1 cellular context compared by ENCODE assay signal in genomic region chr7:97117372-97118188, GRCh38.
TF ChIP-seq lines count a peak whose summit lies in the region.

Gene SDHAF3, plus strand, starts transcription at chr7:97117698. Its CDS starts 26 bp downstream, at chr7:97117724.

TF ChIP-seq in K562, 482 proteins besides CTCF, POLR2A, EP300 and RAD21 (continued from another document):
- TF ChIP-seq ZBTB11 (CRISPR knock-in tag; IDR thresholded peaks at IDR 0.05) (peak in 2 of 3 experiments; percentile 95 to 100; a peak in 4 of 6 replicates), ZZZ3 (IDR thresholded peaks at IDR 0.05) (peak; percentile 54; the same call in 1 of the 2 replicates), THRB (CRISPR knock-in tag; conservative IDR thresholded peaks at IDR 0.05) (no peak), RAD51 (IDR thresholded peaks at IDR 0.05; ENCODE audit: borderline replicate concordance, low read depth) (no peak), SP2 (IDR thresholded peaks at IDR 0.05; ENCODE audit: extremely low read depth, low read depth, low read length, poor library complexity, severe bottlenecking) (no peak), PML (IDR thresholded peaks at IDR 0.05; ENCODE audit: low read length) (peak; percentile 76), EP400 (IDR thresholded peaks at IDR 0.05) (peak; percentile 91), RNF2 (IDR thresholded peaks at IDR 0.05) (peak; percentile 94), SUPT5H (IDR thresholded peaks at IDR 0.05) (peak; percentile 97), ZNF445 (CRISPR knock-in tag; IDR thresholded peaks at IDR 0.05; ENCODE audit: low read depth) (no peak), TOE1 (IDR thresholded peaks at IDR 0.05; ENCODE audit: borderline replicate concordance) (peak; percentile 79), TOE1 (CRISPR knock-in tag; IDR thresholded peaks at IDR 0.05; ENCODE audit: borderline replicate concordance, low read depth) (no peak), ETV6 (IDR thresholded peaks at IDR 0.05; ENCODE audit: borderline replicate concordance in 1 of 2, low read depth in 2 of 2, low read length in 1 of 2) (peak; percentile 28 to 61; a peak in 1 of 4 replicates), ETV6 (CRISPR knock-in tag; IDR thresholded peaks at IDR 0.05; ENCODE audit: borderline replicate concordance) (no peak), ZNF384 (IDR thresholded peaks at IDR 0.05; ENCODE audit: low read depth, low read length) (peak; percentile 53), CBFB (CRISPR knock-in tag; IDR thresholded peaks at IDR 0.05) (no peak), HCFC1 (IDR thresholded peaks at IDR 0.05; ENCODE audit: low read depth, low read length) (peak; percentile 91), MTA1 (IDR thresholded peaks at IDR 0.05; ENCODE audit: borderline replicate concordance) (peak; percentile 79), KDM5B (IDR thresholded peaks at IDR 0.05; ENCODE audit: insufficient replicate concordance, low read depth, low read length) (peak; percentile 94), ZNF239 (CRISPR knock-in tag; IDR thresholded peaks at IDR 0.05) (no peak), FOXA1 (IDR thresholded peaks at IDR 0.05; ENCODE audit: borderline replicate concordance) (no peak), MNT (conservative IDR thresholded peaks at IDR 0.05) (peak; percentile 85 to 94), ZNF133 (CRISPR knock-in tag; IDR thresholded peaks at IDR 0.05) (no peak), C11orf30 (IDR thresholded peaks at IDR 0.05; ENCODE audit: low read depth) (peak; percentile 94), DMBX1 (CRISPR knock-in tag; IDR thresholded peaks at IDR 0.05; ENCODE audit: borderline replicate concordance) (no peak), NR0B1 (IDR thresholded peaks at IDR 0.05; ENCODE audit: partially characterized antibody) (no peak)
- TF ChIP-seq, protein P1, sequence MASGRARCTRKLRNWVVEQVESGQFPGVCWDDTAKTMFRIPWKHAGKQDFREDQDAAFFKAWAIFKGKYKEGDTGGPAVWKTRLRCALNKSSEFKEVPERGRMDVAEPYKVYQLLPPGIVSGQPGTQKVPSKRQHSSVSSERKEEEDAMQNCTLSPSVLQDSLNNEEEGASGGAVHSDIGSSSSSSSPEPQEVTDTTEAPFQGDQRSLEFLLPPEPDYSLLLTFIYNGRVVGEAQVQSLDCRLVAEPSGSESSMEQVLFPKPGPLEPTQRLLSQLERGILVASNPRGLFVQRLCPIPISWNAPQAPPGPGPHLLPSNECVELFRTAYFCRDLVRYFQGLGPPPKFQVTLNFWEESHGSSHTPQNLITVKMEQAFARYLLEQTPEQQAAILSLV (tag; IDR thresholded peaks at IDR 0.05) = peak; percentile 49; the same call in 1 of the 2 replicates
- TF ChIP-seq, protein P2, sequence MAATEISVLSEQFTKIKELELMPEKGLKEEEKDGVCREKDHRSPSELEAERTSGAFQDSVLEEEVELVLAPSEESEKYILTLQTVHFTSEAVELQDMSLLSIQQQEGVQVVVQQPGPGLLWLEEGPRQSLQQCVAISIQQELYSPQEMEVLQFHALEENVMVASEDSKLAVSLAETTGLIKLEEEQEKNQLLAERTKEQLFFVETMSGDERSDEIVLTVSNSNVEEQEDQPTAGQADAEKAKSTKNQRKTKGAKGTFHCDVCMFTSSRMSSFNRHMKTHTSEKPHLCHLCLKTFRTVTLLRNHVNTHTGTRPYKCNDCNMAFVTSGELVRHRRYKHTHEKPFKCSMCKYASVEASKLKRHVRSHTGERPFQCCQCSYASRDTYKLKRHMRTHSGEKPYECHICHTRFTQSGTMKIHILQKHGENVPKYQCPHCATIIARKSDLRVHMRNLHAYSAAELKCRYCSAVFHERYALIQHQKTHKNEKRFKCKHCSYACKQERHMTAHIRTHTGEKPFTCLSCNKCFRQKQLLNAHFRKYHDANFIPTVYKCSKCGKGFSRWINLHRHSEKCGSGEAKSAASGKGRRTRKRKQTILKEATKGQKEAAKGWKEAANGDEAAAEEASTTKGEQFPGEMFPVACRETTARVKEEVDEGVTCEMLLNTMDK (IDR thresholded peaks at IDR 0.05; ENCODE audit: borderline replicate concordance, insufficient read depth, low read depth, low read length, poor library complexity, severe bottlenecking) = peak; percentile 41
- TF ChIP-seq, protein P3, sequence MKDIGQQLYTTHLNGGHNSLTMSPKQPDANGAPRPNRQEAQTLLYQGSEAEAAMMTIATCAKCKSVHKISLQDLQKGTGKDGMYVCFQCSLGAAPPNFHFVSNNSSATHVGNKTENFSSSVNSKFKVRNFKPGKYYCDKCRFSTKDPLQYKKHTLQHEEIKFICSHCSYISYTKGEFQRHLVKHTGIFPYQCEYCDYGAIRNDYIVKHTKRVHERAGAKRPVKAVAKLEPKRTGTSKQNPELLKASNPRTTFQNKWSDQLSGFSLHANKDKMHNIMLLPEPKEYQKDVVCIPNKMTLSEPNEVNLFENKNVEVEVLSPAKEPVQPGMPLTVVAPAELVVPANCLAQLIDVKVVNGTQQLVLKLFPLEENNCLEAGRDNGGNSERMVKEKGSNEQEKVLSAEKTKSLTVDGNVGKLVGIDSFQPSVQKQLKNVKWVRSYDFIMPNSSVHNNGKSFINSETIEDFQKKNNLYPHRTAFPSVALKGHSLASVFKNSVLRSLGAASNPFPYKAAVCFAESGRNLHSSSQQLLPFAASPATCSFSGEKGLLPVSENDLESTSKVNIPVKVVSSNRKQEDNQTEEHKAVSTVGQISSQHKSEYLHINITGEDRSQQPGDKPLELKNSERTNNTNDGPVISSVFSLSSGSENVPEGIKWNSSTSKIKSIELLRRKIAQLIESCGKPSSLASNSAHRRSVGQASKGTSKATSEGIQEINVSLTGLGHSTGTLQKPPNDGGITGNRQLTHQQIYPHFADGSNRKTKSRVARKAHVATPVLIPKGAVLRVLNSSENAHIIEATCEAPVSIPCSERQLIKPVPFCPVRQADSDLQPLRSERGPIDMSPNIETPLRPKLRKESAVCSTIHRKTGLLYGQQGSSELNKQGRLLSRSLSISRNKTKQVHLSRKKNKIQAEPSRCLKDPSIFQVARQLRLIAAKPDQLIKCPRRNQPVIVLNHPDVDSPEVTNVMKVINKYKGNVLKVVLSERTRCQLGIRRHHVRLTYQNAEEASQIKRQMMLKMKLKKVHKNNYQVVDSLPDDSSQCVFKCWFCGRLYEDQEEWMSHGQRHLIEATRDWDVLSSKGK (CRISPR knock-in tag; IDR thresholded peaks at IDR 0.05) = no peak
